11 cellular contexts compared by ENCODE assay signal in the genomic region with DNA sequence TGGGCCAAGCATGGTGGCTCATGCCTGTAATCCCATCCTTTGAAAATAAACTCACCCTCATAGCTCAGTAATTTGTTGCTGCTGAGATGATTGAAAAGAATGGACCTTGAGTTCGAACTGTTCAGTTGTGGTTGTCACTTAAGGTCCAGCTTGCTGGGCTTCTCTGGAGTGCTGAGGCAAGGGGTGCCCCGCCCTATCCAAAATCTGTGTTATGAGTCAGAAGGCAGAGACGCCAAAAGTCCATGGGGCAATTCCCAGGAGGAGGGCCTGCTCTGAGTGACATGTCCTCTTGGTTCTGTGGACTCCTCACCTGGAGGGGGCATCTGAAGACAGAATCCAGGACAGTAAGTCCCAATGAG.
DNase-seq lines count a peak whose midpoint lies in the region; ATAC-seq and TF ChIP-seq lines count a peak whose summit lies in the region.
"Had no signal": no experiment of that assay in that cellular context is flagged by ENCODE, and none has a peak within 500 bp of the region (broad histone marks: within the 10 kb centered on the region; RNA-seq: fewer than 3 reads in every experiment).

No MANE protein-coding gene starts in this region.

- no peaks in the 10 kb centered on the region for H3K9me3 ChIP-seq in tibial artery

- no peaks in the 10 kb centered on the region for H3K27me3 ChIP-seq in tibial artery

- peak overlapping the region; percentile 18 to 35 for H3K27ac ChIP-seq in tibial artery

- H3K9me3 Mint-ChIP-seq in HFFc6: no peaks in the 10 kb centered on the region
- no peaks in the 10 kb centered on the region for H3K9me3 Mint-ChIP-seq in activated CD4-positive, alpha-beta T cell treated with anti-CD3 and anti-CD28 coated beads for 36 hours (ENCODE audit: low read depth)

- no peaks in the 10 kb centered on the region for H3K36me3 ChIP-seq in tibial artery

- POLR2A ChIA-PET in activated CD4-positive, alpha-beta T cell treated with anti-CD3 and anti-CD28 coated beads for 36 hours (lab: Charles Lee): interaction anchor here (0.6 kb wide), 1 partner anchor 66 kb away, joined by 11 read pairs; no protein-coding TSS in a partner anchor

- CTCF ChIA-PET in activated CD4-positive, alpha-beta T cell treated with anti-CD3 and anti-CD28 coated beads for 36 hours (lab: Charles Lee): interaction anchor here (1.5 kb wide), 1 partner anchor 24 kb away, joined by 3 read pairs; no protein-coding TSS in a partner anchor

- H3K27ac Mint-ChIP-seq in HFFc6: peak overlapping the region; percentile 90
- H3K27ac Mint-ChIP-seq in activated CD4-positive, alpha-beta T cell treated with anti-CD3 and anti-CD28 coated beads for 36 hours: no peak overlapping the region

- H3K27me3 Mint-ChIP-seq in HFFc6 (ENCODE audit: insufficient read depth): peaks cover 1% of the 10 kb centered on the region; the same call in 1 of the 2 replicates
- H3K27me3 Mint-ChIP-seq in activated CD4-positive, alpha-beta T cell treated with anti-CD3 and anti-CD28 coated beads for 36 hours: peaks cover 2% of the 10 kb centered on the region

- H3K36me3 Mint-ChIP-seq in HFFc6 (ENCODE audit: low read depth): no peaks in the 10 kb centered on the region
- H3K36me3 Mint-ChIP-seq in activated CD4-positive, alpha-beta T cell treated with anti-CD3 and anti-CD28 coated beads for 36 hours (ENCODE audit: low read depth): no peaks in the 10 kb centered on the region

- no peak overlapping the region for H3K4me3 ChIP-seq in tibial artery

- no peak for ATAC-seq in activated CD4-positive, alpha-beta T cell treated with anti-CD3 and anti-CD28 coated beads for 36 hours

- TF ChIP-seq CTCF in HFFc6 (IDR thresholded peaks at IDR 0.05): no peak
- no peak for TF ChIP-seq CTCF in tibial artery (IDR thresholded peaks at IDR 0.05)

- intact Hi-C loops in tibial artery (cut with DNase I; ENCODE audit: low total_unique reads): no loop called here
- intact Hi-C loops in activated CD4-positive, alpha-beta T cell treated with anti-CD3 and anti-CD28 coated beads for 36 hours (cut with DNase I, micrococcal nuclease): no loop called here

- peaks cover 0 to 36% (median 20%) of the 10 kb centered on the region in 4 donors for H3K4me1 ChIP-seq in tibial artery

- peak; percentile 47 for DNase-seq in HFFc6
- DNase-seq in astrocyte of the hippocampus (ENCODE audit: low read depth, low spot score): peak; percentile 46
- peak; percentile 16 for DNase-seq in iPS-NIHi11 (ENCODE audit: low spot score)
- peak; percentile 80 to 86 for DNase-seq in tibial artery
- DNase-seq in NCI-H1417 (lab: John Stamatoyannopoulos, UW): no peak
- DNase-seq in NCI-H2107 (lab: John Stamatoyannopoulos, UW): no peak
- DNase-seq in NCI-H1930 (lab: John Stamatoyannopoulos, UW): no peak
- DNase-seq in activated CD4-positive, alpha-beta T cell treated with anti-CD3 and anti-CD28 coated beads for 36 hours: no peak
- DNase-seq: activated CD8-positive, alpha-beta memory T cell treated with anti-CD3 and anti-CD28 coated beads for 24 hours; central memory CD4-positive, alpha-beta T cell; NCI-H1092 had no signal

- H3K4me1 Mint-ChIP-seq in HFFc6 (ENCODE audit: low read depth): peaks cover 31% of the 10 kb centered on the region
- peaks cover 6% of the 10 kb centered on the region for H3K4me1 Mint-ChIP-seq in activated CD4-positive, alpha-beta T cell treated with anti-CD3 and anti-CD28 coated beads for 36 hours

- H3K4me3 Mint-ChIP-seq in HFFc6: peak overlapping the region; percentile 65; the same call in 1 of the 2 replicates
- no peak overlapping the region for H3K4me3 Mint-ChIP-seq in activated CD4-positive, alpha-beta T cell treated with anti-CD3 and anti-CD28 coated beads for 36 hours

Comparison
In these comparisons a context has a peak if more than half of its experiments do, and no peak if none do; other contexts are left out.
1. DNase-seq: peak in HFFc6 (single experiment), astrocyte of the hippocampus (single experiment), iPS-NIHi11 (single experiment) and tibial artery (2 of 2); none in NCI-H1417 (0 of 3), NCI-H2107 (single experiment), NCI-H1930 (0 of 2) and activated CD4-positive, alpha-beta T cell treated with anti-CD3 and anti-CD28 coated beads for 36 hours (single experiment).